8 cellular contexts compared by ENCODE assay signal in the genomic region with DNA sequence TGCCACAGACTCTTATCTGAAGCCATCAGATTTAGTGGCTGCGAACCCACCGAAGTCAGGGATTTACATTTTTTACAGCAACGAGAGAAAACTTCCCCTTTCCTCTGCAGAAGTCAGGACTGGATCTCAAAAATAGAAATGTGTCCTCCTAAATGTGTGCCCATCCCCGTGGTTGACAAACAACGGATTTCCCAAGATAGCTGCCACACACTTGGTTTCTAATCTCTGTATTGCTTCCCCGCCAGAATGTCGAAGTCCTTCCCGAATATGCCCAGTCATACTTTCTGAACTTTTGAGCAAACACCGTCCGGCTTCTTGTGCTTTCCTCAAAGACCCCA. TPM values are rescaled to one million over a fixed set of nuclear protein-coding genes. Genes with fewer than 3 reads are reported as not detected.
DNase-seq lines count a peak whose midpoint lies in the region; ATAC-seq lines count a peak whose summit lies in the region.

No MANE protein-coding gene starts in this region.

- POLR2A ChIA-PET in activated naive CD8-positive, alpha-beta T cell treated with anti-CD3 and anti-CD28 coated beads, Interleukin-2, amount 10 ng/mL, durations not matched to agents 7 days and 5 days (lab: Charles Lee), result no interaction called here

- H3K27ac Mint-ChIP-seq in stimulated activated naive CD8-positive, alpha-beta T cell treated with anti-CD3 and anti-CD28 coated beads, Interleukin-15, Interleukin-2, amounts not matched to agents 100 ng/mL and 50 ng/mL, for 24 hours, result no peak overlapping the region
- H3K27ac Mint-ChIP-seq in activated naive CD8-positive, alpha-beta T cell treated with anti-CD3 and anti-CD28 coated beads, Interleukin-2, amount 10 ng/mL, durations not matched to agents 7 days and 5 days, result no peak overlapping the region

- peak overlapping the region; percentile 17 for H3K4me3 ChIP-seq in mononuclear cell (ENCODE audit: low read length)

- no peak for DNase-seq in stimulated activated naive CD8-positive, alpha-beta T cell treated with anti-CD3 and anti-CD28 coated beads, Interleukin-15, Interleukin-2, amounts not matched to agents 100 U/mL and 50 U/mL, for 24 hours
- no peak for DNase-seq in activated naive CD8-positive, alpha-beta T cell treated with anti-CD3 and anti-CD28 coated beads, Interleukin-2, amount 10 ng/mL, durations not matched to agents 7 days and 5 days
- DNase-seq in retina, result no peak
- DNase-seq in mesenteric fat pad (ENCODE audit: low spot score), result no peak
- no peak for DNase-seq in islet precursor cell
- DNase-seq in activated effector memory CD4-positive, alpha-beta T cell treated with anti-CD3 and anti-CD28 coated beads, Interleukin-2, amount 50 U/mL, for 16 hours, result no peak

- no peak for ATAC-seq in stimulated activated naive CD8-positive, alpha-beta T cell treated with anti-CD3 and anti-CD28 coated beads, Interleukin-15, Interleukin-2, amounts not matched to agents 100 U/mL and 50 U/mL, for 24 hours
- no peak for ATAC-seq in activated naive CD8-positive, alpha-beta T cell treated with anti-CD3 and anti-CD28 coated beads, Interleukin-2, amount 10 ng/mL, durations not matched to agents 7 days and 5 days (ENCODE audit: low read depth)

- H3K27me3 ChIP-seq in mononuclear cell (ENCODE audit: insufficient read depth, low read length), result peaks cover 67% of the 10 kb centered on the region

- H3K4me1 ChIP-seq in mononuclear cell (ENCODE audit: insufficient read depth, low read length), result peaks cover 18% of the 10 kb centered on the region

- peaks cover 15% of the 10 kb centered on the region for H3K4me1 Mint-ChIP-seq in stimulated activated naive CD8-positive, alpha-beta T cell treated with anti-CD3 and anti-CD28 coated beads, Interleukin-15, Interleukin-2, amounts not matched to agents 100 ng/mL and 50 ng/mL, for 24 hours (ENCODE audit: low read depth)
- H3K4me1 Mint-ChIP-seq in activated naive CD8-positive, alpha-beta T cell treated with anti-CD3 and anti-CD28 coated beads, Interleukin-2, amount 10 ng/mL, durations not matched to agents 7 days and 5 days, result peaks cover 9% of the 10 kb centered on the region

- peak overlapping the region; percentile 72 for H3K4me3 Mint-ChIP-seq in stimulated activated naive CD8-positive, alpha-beta T cell treated with anti-CD3 and anti-CD28 coated beads, Interleukin-15, Interleukin-2, amounts not matched to agents 100 ng/mL and 50 ng/mL, for 24 hours
- H3K4me3 Mint-ChIP-seq in activated naive CD8-positive, alpha-beta T cell treated with anti-CD3 and anti-CD28 coated beads, Interleukin-2, amount 10 ng/mL, durations not matched to agents 7 days and 5 days, result peak overlapping the region; percentile 75

- H3K36me3 Mint-ChIP-seq in stimulated activated naive CD8-positive, alpha-beta T cell treated with anti-CD3 and anti-CD28 coated beads, Interleukin-15, Interleukin-2, amounts not matched to agents 100 ng/mL and 50 ng/mL, for 24 hours (ENCODE audit: low read depth), result no peaks in the 10 kb centered on the region
- no peaks in the 10 kb centered on the region for H3K36me3 Mint-ChIP-seq in activated naive CD8-positive, alpha-beta T cell treated with anti-CD3 and anti-CD28 coated beads, Interleukin-2, amount 10 ng/mL, durations not matched to agents 7 days and 5 days

- no peaks in the 10 kb centered on the region for H3K9me3 ChIP-seq in mononuclear cell (ENCODE audit: low read depth, low read length)

- H3K27me3 Mint-ChIP-seq in stimulated activated naive CD8-positive, alpha-beta T cell treated with anti-CD3 and anti-CD28 coated beads, Interleukin-15, Interleukin-2, amounts not matched to agents 100 ng/mL and 50 ng/mL, for 24 hours, result peaks cover 74% of the 10 kb centered on the region
- H3K27me3 Mint-ChIP-seq in activated naive CD8-positive, alpha-beta T cell treated with anti-CD3 and anti-CD28 coated beads, Interleukin-2, amount 10 ng/mL, durations not matched to agents 7 days and 5 days, result peaks cover 66% of the 10 kb centered on the region

- H3K9me3 Mint-ChIP-seq in stimulated activated naive CD8-positive, alpha-beta T cell treated with anti-CD3 and anti-CD28 coated beads, Interleukin-15, Interleukin-2, amounts not matched to agents 100 ng/mL and 50 ng/mL, for 24 hours, result no peaks in the 10 kb centered on the region
- no peaks in the 10 kb centered on the region for H3K9me3 Mint-ChIP-seq in activated naive CD8-positive, alpha-beta T cell treated with anti-CD3 and anti-CD28 coated beads, Interleukin-2, amount 10 ng/mL, durations not matched to agents 7 days and 5 days

RNA-seq across cellular contexts. Expression of a gene that starts 0.8 kb away (rescaled TPM):
- 1 to 10 TPM; 1.7 to 3.1 TPM for total RNA-seq in activated naive CD8-positive, alpha-beta T cell treated with anti-CD3 and anti-CD28 coated beads, Interleukin-2, amount 10 ng/mL, durations not matched to agents 7 days and 5 days
- total RNA-seq in mononuclear cell (0.94 TPM), mesenteric fat pad (1.1 TPM)
